Comparison of ENCODE assay signal across 9 cellular contexts in the genomic region with DNA sequence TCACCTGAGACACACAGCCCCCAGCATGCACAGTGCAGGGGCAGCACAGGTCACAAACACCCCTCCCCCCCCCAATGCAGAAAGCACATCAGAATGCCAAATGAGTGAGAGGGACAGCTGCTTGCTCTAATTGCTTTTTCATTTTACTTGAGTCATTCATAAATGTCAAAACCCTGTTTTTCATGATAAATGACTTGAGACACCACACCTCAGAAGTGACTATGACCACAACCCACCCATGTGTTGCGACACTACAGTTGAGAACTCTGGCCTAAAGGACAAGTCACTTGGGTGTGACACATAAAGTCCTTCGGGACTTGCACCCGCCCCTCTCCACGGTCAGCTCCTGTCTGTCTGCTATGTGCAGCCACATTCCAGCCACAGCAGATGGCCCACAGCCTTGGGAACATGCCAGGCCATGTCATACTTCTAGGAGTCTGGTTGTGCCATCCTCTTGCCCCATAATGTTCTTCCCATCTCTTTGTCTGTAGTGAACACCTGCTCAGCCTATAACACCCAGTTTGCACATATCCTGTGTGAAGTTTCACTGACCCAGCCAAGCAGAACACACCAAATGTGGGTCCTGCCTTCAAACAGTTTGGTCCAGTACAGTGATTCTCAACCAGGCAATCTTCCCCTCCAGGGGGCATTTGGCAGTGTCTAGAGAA.
A peak's percentile ranks its signal among the peaks of the same experiment; 100 is the strongest.
DNase-seq lines count a peak whose midpoint lies in the region; ATAC-seq and TF ChIP-seq lines count a peak whose summit lies in the region.
"Had no signal": no experiment of that assay in that cellular context is flagged by ENCODE, and none has a peak within 500 bp of the region (broad histone marks: within the 10 kb centered on the region; RNA-seq: fewer than 3 reads in every experiment).

No MANE protein-coding gene starts in this region.

- H3K9me3 ChIP-seq in OCI-LY3 (ENCODE audit: insufficient read depth, low read length) = no peaks in the 10 kb centered on the region

- peaks cover 11% of the 10 kb centered on the region for H3K36me3 Mint-ChIP-seq in stimulated activated memory B cell treated with anti-CD40 and anti-IgM and Interleukin-4, amounts not matched to agents 10 μg/mL and 1 μg/mL and 100 μg/mL, for 72 hours

- no peaks in the 10 kb centered on the region for H3K27me3 ChIP-seq in OCI-LY3 (ENCODE audit: low read depth, low read length)

- H3K27me3 Mint-ChIP-seq in stimulated activated memory B cell treated with anti-CD40 and anti-IgM and Interleukin-4, amounts not matched to agents 10 μg/mL and 1 μg/mL and 100 μg/mL, for 72 hours = no peaks in the 10 kb centered on the region

- H3K4me1 Mint-ChIP-seq in stimulated activated memory B cell treated with anti-CD40 and anti-IgM and Interleukin-4, amounts not matched to agents 10 μg/mL and 1 μg/mL and 100 μg/mL, for 72 hours = peaks cover 28% of the 10 kb centered on the region

- no peak overlapping the region for H3K9ac ChIP-seq in OCI-LY3 (ENCODE audit: low read length)

- no peak overlapping the region for H3K4me3 ChIP-seq in OCI-LY3 (ENCODE audit: low read length)

- DNase-seq in EH (ENCODE audit: low read depth) (peak; percentile 82), fibroblast of peridontal ligament (ENCODE audit: extremely low read depth) (peak; percentile 13), 8988T (no peak)

- H3K4me3 Mint-ChIP-seq in stimulated activated memory B cell treated with anti-CD40 and anti-IgM and Interleukin-4, amounts not matched to agents 10 μg/mL and 1 μg/mL and 100 μg/mL, for 72 hours = peak overlapping the region; percentile 49

- no peaks in the 10 kb centered on the region for H3K79me2 ChIP-seq in OCI-LY3 (ENCODE audit: low read length)

- H2AFZ ChIP-seq in OCI-LY3 (ENCODE audit: low read depth, low read length) = no peak overlapping the region

- no peak overlapping the region for H3K27ac ChIP-seq in OCI-LY3 (ENCODE audit: low read length)

- peaks cover 11% of the 10 kb centered on the region for H3K4me1 ChIP-seq in OCI-LY3 (ENCODE audit: low read length)

- H3K36me3 ChIP-seq in OCI-LY3 (replicated peaks; ENCODE audit: low read depth, low read length) = no peaks in the 10 kb centered on the region

- H4K20me1 ChIP-seq in OCI-LY3 (ENCODE audit: insufficient read depth, low read length) = no peaks in the 10 kb centered on the region

- H3K9me3 Mint-ChIP-seq in stimulated activated memory B cell treated with anti-CD40 and anti-IgM and Interleukin-4, amounts not matched to agents 10 μg/mL and 1 μg/mL and 100 μg/mL, for 72 hours = peaks cover 3% of the 10 kb centered on the region

- TF ChIP-seq CTCF in OCI-LY3 (IDR thresholded peaks at IDR 0.05; ENCODE audit: low read depth, low read length) = no peak

- ATAC-seq in GM19452 (IDR thresholded peaks at IDR 0.05; ENCODE audit: unreplicated experiment) (peak; percentile 93), HG03342 (IDR thresholded peaks at IDR 0.05; ENCODE audit: unreplicated experiment) (peak; percentile 88), HG02970 (IDR thresholded peaks at IDR 0.05; ENCODE audit: low FRiP score, unreplicated experiment) (no peak)
- ATAC-seq in stimulated activated memory B cell treated with anti-CD40 and anti-IgM and Interleukin-4, amounts not matched to agents 10 μg/mL and 1 μg/mL and 100 μg/mL, for 72 hours = peak; percentile 94
- ATAC-seq: Panc1 had no signal

- peak overlapping the region; percentile 28; the same call in 1 of the 2 replicates for H3K4me2 ChIP-seq in OCI-LY3 (ENCODE audit: low read length)

- peak overlapping the region; percentile 84 for H3K27ac Mint-ChIP-seq in stimulated activated memory B cell treated with anti-CD40 and anti-IgM and Interleukin-4, amounts not matched to agents 10 μg/mL and 1 μg/mL and 100 μg/mL, for 72 hours
